Comparison of ENCODE assay signal across 16 cellular contexts in genomic region chr10:127429601-127430312, GRCh38.
DNase-seq lines count a peak whose midpoint lies in the region; TF ChIP-seq lines count a peak whose summit lies in the region.
"Had no signal": no experiment of that assay in that cellular context is flagged by ENCODE, and none has a peak within 500 bp of the region (broad histone marks: within the 10 kb centered on the region; RNA-seq: fewer than 3 reads in every experiment).

No MANE protein-coding gene starts in this region.

- H2BK15ac ChIP-seq in neuronal stem cell (ENCODE audit: low read length) = no peak overlapping the region

- H3K18ac ChIP-seq in neuronal stem cell (ENCODE audit: low read length) = peak overlapping the region; percentile 84

- peaks cover 4 to 14% of the 10 kb centered on the region in 2 donors for H3K9me3 ChIP-seq in neuronal stem cell (replicated peaks in 1 of 2; ENCODE audit: control insufficient read depth in 2 of 2, insufficient read depth in 1 of 2, low read depth in 1 of 2, low read length in 2 of 2)
- H3K9me3 ChIP-seq in spleen = peaks cover 0 to 11% (median 0%) of the 10 kb centered on the region in 8 donors
- H3K9me3 ChIP-seq in HAP-1 = no peaks in the 10 kb centered on the region
- H3K9me3 ChIP-seq: Caco-2 had no signal

- no CpG with 5 or more reads among the region's 19 CpGs for WGBS in neuronal stem cell (ENCODE audit: extremely low coverage in 2 of 2, insufficient read length in 2 of 2, insufficient replicate concordance in 1 of 2), 2 donors
- WGBS in spleen, 5 donors = 91 to 96% (median 92%) methylated on average over 19 of the region's 19 CpGs

- no peak overlapping the region for H3K4ac ChIP-seq in neuronal stem cell (ENCODE audit: low read length)

- peak overlapping the region; percentile 50 for H2BK120ac ChIP-seq in neuronal stem cell (ENCODE audit: low read depth, low read length)

- H2AFZ ChIP-seq in neuronal stem cell (ENCODE audit: low read length) = no peak overlapping the region
- H2AFZ ChIP-seq: GM23248 had no signal

- no peaks in the 10 kb centered on the region for H3K27me3 ChIP-seq in neuronal stem cell (ENCODE audit: control insufficient read depth in 3 of 3, insufficient read depth in 3 of 3, low read depth in 1 of 3, low read length in 3 of 3)
- H3K27me3 ChIP-seq in spleen (replicated peaks in 1 of 7) = no peaks in the 10 kb centered on the region
- no peaks in the 10 kb centered on the region for H3K27me3 ChIP-seq in HAP-1 (ENCODE audit: low read depth)
- H3K27me3 ChIP-seq: BLaER1 had no signal

- DNase-seq in activated effector memory CD4-positive, alpha-beta T cell treated with anti-CD3 and anti-CD28 coated beads, Interleukin-2, amount 50 U/mL, for 16 hours = peak; percentile 28
- DNase-seq in activated effector memory CD4-positive, alpha-beta T cell treated with Interleukin-2 at 50 U/mL for 16 hours = no peak
- DNase-seq in neuronal stem cell (ENCODE audit: low spot score) (no peak), spleen (peak; percentile 62), HAP-1 (ENCODE audit: low spot score in 2 of 2) (no peak)
- no peak for DNase-seq in activated naive CD4-positive, alpha-beta T cell (lab: John Stamatoyannopoulos, UW)
- DNase-seq: Caco-2; CD4-positive, CD25-positive, alpha-beta regulatory T cell; CD8-positive, alpha-beta T cell; DMS153; DND-41; GM23248; H7 had no signal

- H4K8ac ChIP-seq in neuronal stem cell (ENCODE audit: low read depth, low read length) = no peak overlapping the region

- H3K27ac ChIP-seq in neuronal stem cell (replicated peaks; ENCODE audit: low read length) = no peak overlapping the region
- H3K27ac ChIP-seq in spleen = no peak overlapping the region
- H3K27ac ChIP-seq: 22Rv1, BLaER1, C4-2B, GM23248 had no signal

- TF ChIP-seq CTCF in spleen (IDR thresholded peaks at IDR 0.05 in 8 of 11, conservative IDR thresholded peaks at IDR 0.05 in 3 of 11) = no peak

- no peaks in the 10 kb centered on the region for H3K79me1 ChIP-seq in neuronal stem cell (ENCODE audit: low read depth, low read length)

- H3K9ac ChIP-seq in neuronal stem cell (ENCODE audit: low read depth, low read length, poor library complexity) = peak overlapping the region; percentile 10
- H3K9ac ChIP-seq: BLaER1, GM23248 had no signal

- no peak overlapping the region for H3K14ac ChIP-seq in neuronal stem cell (ENCODE audit: low read length)

- no peak overlapping the region for H3K4me3 ChIP-seq in neuronal stem cell (ENCODE audit: low read length in 2 of 2)
- no peak overlapping the region for H3K4me3 ChIP-seq in spleen
- no peak overlapping the region for H3K4me3 ChIP-seq in HAP-1
- H3K4me3 ChIP-seq: BLaER1, GM23248 had no signal

- no peaks in the 10 kb centered on the region for H3K4me1 ChIP-seq in neuronal stem cell (ENCODE audit: control insufficient read depth in 2 of 2, insufficient read depth in 1 of 2, low read depth in 1 of 2, low read length in 2 of 2)
- H3K4me1 ChIP-seq in spleen = no peaks in the 10 kb centered on the region
- no peaks in the 10 kb centered on the region for H3K4me1 ChIP-seq in HAP-1
- H3K4me1 ChIP-seq: Caco-2 had no signal

- no peak for TF ChIP-seq POLR2A in spleen (IDR thresholded peaks at IDR 0.05)

- in situ Hi-C loops in HAP-1 (cut with MboI; ENCODE audit: low sequenced_read_pairs) = no loop called here

- H2BK12ac ChIP-seq in neuronal stem cell (ENCODE audit: low read length) = no peak overlapping the region

- H2BK5ac ChIP-seq in neuronal stem cell (ENCODE audit: low read length) = no peak overlapping the region

- no peak overlapping the region for H2AK5ac ChIP-seq in neuronal stem cell (ENCODE audit: low read depth, low read length)

- intact Hi-C loops in spleen (cut with DNase I; ENCODE audit: low total_unique reads) = no loop called here

- H3K4me2 ChIP-seq in neuronal stem cell (ENCODE audit: insufficient read depth, low read length, poor library complexity, severe bottlenecking) = no peak overlapping the region
- H3K4me2 ChIP-seq: BLaER1 had no signal

- no peak overlapping the region for H4K91ac ChIP-seq in neuronal stem cell (ENCODE audit: low read depth, low read length, poor library complexity)

- H3K23ac ChIP-seq in neuronal stem cell (ENCODE audit: low read depth, low read length, poor library complexity) = peak overlapping the region; percentile 82

- peaks cover 17 to 55% of the 10 kb centered on the region in 2 donors for H3K36me3 ChIP-seq in neuronal stem cell (replicated peaks in 1 of 2; ENCODE audit: control insufficient read depth in 2 of 2, insufficient read depth in 2 of 2, low read length in 2 of 2)
- H3K36me3 ChIP-seq in spleen = peaks cover 0 to 45% (median 9%) of the 10 kb centered on the region in 6 donors
- no peaks in the 10 kb centered on the region for H3K36me3 ChIP-seq in HAP-1 (replicated peaks)
- H3K36me3 ChIP-seq: BLaER1 had no signal

Comparison
In these comparisons a context has a peak if more than half of its experiments do, and no peak if none do; other contexts are left out.
1. DNase-seq: peak in activated effector memory CD4-positive, alpha-beta T cell treated with anti-CD3 and anti-CD28 coated beads, Interleukin-2, amount 50 U/mL, for 16 hours (single experiment) and spleen (single experiment); none in activated effector memory CD4-positive, alpha-beta T cell treated with Interleukin-2 at 50 U/mL for 16 hours (single experiment), neuronal stem cell (single experiment), HAP-1 (0 of 2) and activated naive CD4-positive, alpha-beta T cell (0 of 4).